Comparison of ENCODE assay signal across 29 cellular contexts in genomic region chr2:144211826-144212225, GRCh38.
DNase-seq lines count a peak whose midpoint lies in the region; ATAC-seq, FAIRE-seq and TF ChIP-seq lines count a peak whose summit lies in the region.
"Had no signal": no experiment of that assay in that cellular context is flagged by ENCODE, and none has a peak within 500 bp of the region (broad histone marks: within the 10 kb centered on the region; RNA-seq: fewer than 3 reads in every experiment).

No MANE protein-coding gene starts in this region.

- POLR2A ChIA-PET in HepG2 (lab: Yijun Ruan, JAX), result no interaction called here

- H3K27me3 ChIP-seq in HepG2 (ENCODE audit: control insufficient read depth in 1 of 2, insufficient read depth in 2 of 2, low read length in 2 of 2), result no peaks in the 10 kb centered on the region
- no peaks in the 10 kb centered on the region for H3K27me3 ChIP-seq in right lobe of liver
- H3K27me3 ChIP-seq: foreskin keratinocyte, neutrophil, stomach, transverse colon had no signal

- H3K9ac ChIP-seq in HepG2 (ENCODE audit: insufficient read depth, low read depth, low read length), result no peak overlapping the region

- no peak for TF ChIP-seq CTCF in HepG2 (CRISPR knock-in tag; IDR thresholded peaks at IDR 0.05)
- TF ChIP-seq CTCF in right lobe of liver (IDR thresholded peaks at IDR 0.05), result no peak

- no peaks in the 10 kb centered on the region for H3K79me2 ChIP-seq in HepG2 (ENCODE audit: insufficient read depth, low read length)

- TF ChIP-seq POLR2A in HepG2 (IDR thresholded peaks at IDR 0.05; ENCODE audit: insufficient read depth in 1 of 2, low read depth in 2 of 2, low read length in 2 of 2) (no peak), right lobe of liver (IDR thresholded peaks at IDR 0.05) (no peak)

- ATAC-seq in HepG2, result no peak
- ATAC-seq in right lobe of liver, result no peak
- no peak for ATAC-seq in activated T-helper 17 cell treated with anti-CD3 and anti-CD28 coated beads, Interleukin-2, amount 50 U/mL, for 72 hours (replicated peaks)
- ATAC-seq in GM19455 (IDR thresholded peaks at IDR 0.05; ENCODE audit: unreplicated experiment), result no peak
- ATAC-seq in HG02870 (IDR thresholded peaks at IDR 0.05; ENCODE audit: unreplicated experiment), result no peak
- ATAC-seq: foreskin keratinocyte, Panc1 had no signal

- H3K4me1 Mint-ChIP-seq in activated T-helper 17 cell treated with anti-CD3 and anti-CD28 coated beads, Interleukin-2, amount 50 U/mL, for 72 hours, result peaks cover 19% of the 10 kb centered on the region

- intact Hi-C loops in HepG2 (cut with micrococcal nuclease; ENCODE audit: unreplicated experiment) (no loop called here), right lobe of liver (cut with DNase I) (no loop called here)

- in situ Hi-C loops in HepG2 (cut with HindIII; ENCODE audit: extremely low pct_ligation_motif_present, low pct_unique_long_range_greater_than_20kb), result no loop called here

- H3K4me2 ChIP-seq in HepG2 (ENCODE audit: low read depth, low read length), result no peak overlapping the region

- H4K20me1 ChIP-seq in HepG2 (ENCODE audit: insufficient read depth, low read length), result no peaks in the 10 kb centered on the region

- WGBS in HepG2 (ENCODE audit: low lambda C conversion rate), result 98% methylated on average over 4 of the region's 4 CpGs
- 93% methylated on average over 3 of the region's 4 CpGs for WGBS in right lobe of liver (ENCODE audit: insufficient coverage, low coverage, low lambda C conversion rate, missing lambda C conversion rate)

- no TSS peak for BruUV-seq in HepG2 (replicated peaks; lab: Mats Ljungman, UMichigan)

- H3K36me3 ChIP-seq in HepG2 (replicated peaks in 1 of 2; ENCODE audit: control insufficient read depth in 1 of 2, insufficient read depth in 2 of 2, low read length in 2 of 2) (no peaks in the 10 kb centered on the region), right lobe of liver (no peaks in the 10 kb centered on the region)
- H3K36me3 ChIP-seq: transverse colon had no signal

- H3K4me3 Mint-ChIP-seq in activated T-helper 17 cell treated with anti-CD3 and anti-CD28 coated beads, Interleukin-2, amount 50 U/mL, for 72 hours, result peak overlapping the region; percentile 29
- H3K4me3 Mint-ChIP-seq: activated B cell treated with CpG ODN at 0.5 μM for 24 hours; CD4-positive, CD25-positive, alpha-beta regulatory T cell; H9; T-helper 2 cell treated with Interferon-gamma antibody and Interleukin-4, amounts not matched to agents 5 μg/mL and 100 μg/mL, for 36 hours had no signal

- DNase-seq in HepG2 (ENCODE audit: low spot score) (no peak), right lobe of liver (no peak), M059J (ENCODE audit: low read depth) (peak; percentile 20), NCI-H446 treated with DMSO at 0.1 percent for 48 hours (lab: John Stamatoyannopoulos, UW) (no peak)
- DNase-seq: activated B cell treated with CpG ODN at 0.5 μM for 24 hours; activated CD4-positive, alpha-beta T cell treated with anti-CD3 and anti-CD28 coated beads, Interleukin-2, amount 50 U/mL, for 48 hours; CD4-positive, CD25-positive, alpha-beta regulatory T cell; DMS 273 treated with DMSO at 0.1 percent for 48 hours; foreskin keratinocyte; H9; hippocampal formation; NCI-H1417 treated with DMSO at 0.1 percent for 48 hours; NCI-H82; small intestine; stimulated activated CD4-positive, alpha-beta T cell treated with anti-CD3 and anti-CD28 coated beads, Interleukin-2, amount 100 ng/mL, for 48 hours; stomach; transverse colon had no signal

- H3K4me3 ChIP-seq in HepG2 (replicated peaks in 1 of 3; ENCODE audit: insufficient read depth in 1 of 3, low read depth in 2 of 3, low read length in 3 of 3) (no peak overlapping the region), right lobe of liver (no peak overlapping the region)
- H3K4me3 ChIP-seq: lung, SK-N-MC, stomach, transverse colon had no signal

- H3K4me1 ChIP-seq in HepG2 (ENCODE audit: insufficient read depth, low read length) (peaks cover 8% of the 10 kb centered on the region), right lobe of liver (no peaks in the 10 kb centered on the region)
- H3K4me1 ChIP-seq: foreskin keratinocyte, transverse colon had no signal

- FAIRE-seq in HepG2 (lab: Jason Lieb, UNC), result peak; percentile 21
- FAIRE-seq: bronchial epithelial cell, endothelial cell of umbilical vein, HTR-8/SVneo, keratinocyte, small intestine had no signal

- H3K27ac ChIP-seq in HepG2 (ENCODE audit: extremely low read length, insufficient read depth, low read length), result no peak overlapping the region
- no peak overlapping the region for H3K27ac ChIP-seq in right lobe of liver
- H3K27ac ChIP-seq: foreskin keratinocyte, neutrophil, SK-N-MC, stomach, transverse colon had no signal

- TF ChIP-seq RAD21 in HepG2 (CRISPR knock-in tag; IDR thresholded peaks at IDR 0.05), result no peak

- CTCF ChIA-PET in HepG2 (lab: Yijun Ruan, JAX; ENCODE audit: low intra/inter-chr PET ratio, low total read pairs), result no interaction called here

- TF ChIP-seq EP300 in HepG2 (IDR thresholded peaks at IDR 0.05; ENCODE audit: low read depth in 2 of 2, low read length in 2 of 2) (no peak), HepG2 (CRISPR knock-in tag; IDR thresholded peaks at IDR 0.05; ENCODE audit: borderline replicate concordance) (no peak)

- H2AFZ ChIP-seq in HepG2 (ENCODE audit: low read length), result no peak overlapping the region

- peak overlapping the region; percentile 68 for H3K27ac Mint-ChIP-seq in activated T-helper 17 cell treated with anti-CD3 and anti-CD28 coated beads, Interleukin-2, amount 50 U/mL, for 72 hours
- H3K27ac Mint-ChIP-seq: activated B cell treated with CpG ODN at 0.5 μM for 24 hours; CD4-positive, CD25-positive, alpha-beta regulatory T cell; H9; T-helper 2 cell treated with Interferon-gamma antibody and Interleukin-4, amounts not matched to agents 5 μg/mL and 100 μg/mL, for 36 hours had no signal

- no peaks in the 10 kb centered on the region for H3K27me3 Mint-ChIP-seq in activated T-helper 17 cell treated with anti-CD3 and anti-CD28 coated beads, Interleukin-2, amount 50 U/mL, for 72 hours
- H3K27me3 Mint-ChIP-seq: activated B cell treated with CpG ODN at 0.5 μM for 24 hours; CD4-positive, CD25-positive, alpha-beta regulatory T cell had no signal

- H3K9me3 Mint-ChIP-seq in activated T-helper 17 cell treated with anti-CD3 and anti-CD28 coated beads, Interleukin-2, amount 50 U/mL, for 72 hours, result no peaks in the 10 kb centered on the region
- H3K9me3 Mint-ChIP-seq: activated B cell treated with CpG ODN at 0.5 μM for 24 hours, H9 had no signal

- peaks cover 9% of the 10 kb centered on the region for H3K36me3 Mint-ChIP-seq in activated T-helper 17 cell treated with anti-CD3 and anti-CD28 coated beads, Interleukin-2, amount 50 U/mL, for 72 hours (ENCODE audit: low read depth)

- H3K9me3 ChIP-seq in HepG2 (ENCODE audit: low read length) (no peaks in the 10 kb centered on the region), right lobe of liver (no peaks in the 10 kb centered on the region)
- H3K9me3 ChIP-seq: neutrophil, stomach, transverse colon had no signal

TF ChIP-seq in HepG2, 621 proteins besides CTCF, POLR2A, EP300 and RAD21:
- peak; percentile 87 for TF ChIP-seq ZFAT (CRISPR knock-in tag; conservative IDR thresholded peaks at IDR 0.05)
- TF ChIP-seq, protein P1, sequence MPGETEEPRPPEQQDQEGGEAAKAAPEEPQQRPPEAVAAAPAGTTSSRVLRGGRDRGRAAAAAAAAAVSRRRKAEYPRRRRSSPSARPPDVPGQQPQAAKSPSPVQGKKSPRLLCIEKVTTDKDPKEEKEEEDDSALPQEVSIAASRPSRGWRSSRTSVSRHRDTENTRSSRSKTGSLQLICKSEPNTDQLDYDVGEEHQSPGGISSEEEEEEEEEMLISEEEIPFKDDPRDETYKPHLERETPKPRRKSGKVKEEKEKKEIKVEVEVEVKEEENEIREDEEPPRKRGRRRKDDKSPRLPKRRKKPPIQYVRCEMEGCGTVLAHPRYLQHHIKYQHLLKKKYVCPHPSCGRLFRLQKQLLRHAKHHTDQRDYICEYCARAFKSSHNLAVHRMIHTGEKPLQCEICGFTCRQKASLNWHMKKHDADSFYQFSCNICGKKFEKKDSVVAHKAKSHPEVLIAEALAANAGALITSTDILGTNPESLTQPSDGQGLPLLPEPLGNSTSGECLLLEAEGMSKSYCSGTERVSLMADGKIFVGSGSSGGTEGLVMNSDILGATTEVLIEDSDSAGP (CRISPR knock-in tag; IDR thresholded peaks at IDR 0.05; ENCODE audit: borderline replicate concordance), result no peak
